ENCODE assay signal across 19 cellular contexts in the genomic region with DNA sequence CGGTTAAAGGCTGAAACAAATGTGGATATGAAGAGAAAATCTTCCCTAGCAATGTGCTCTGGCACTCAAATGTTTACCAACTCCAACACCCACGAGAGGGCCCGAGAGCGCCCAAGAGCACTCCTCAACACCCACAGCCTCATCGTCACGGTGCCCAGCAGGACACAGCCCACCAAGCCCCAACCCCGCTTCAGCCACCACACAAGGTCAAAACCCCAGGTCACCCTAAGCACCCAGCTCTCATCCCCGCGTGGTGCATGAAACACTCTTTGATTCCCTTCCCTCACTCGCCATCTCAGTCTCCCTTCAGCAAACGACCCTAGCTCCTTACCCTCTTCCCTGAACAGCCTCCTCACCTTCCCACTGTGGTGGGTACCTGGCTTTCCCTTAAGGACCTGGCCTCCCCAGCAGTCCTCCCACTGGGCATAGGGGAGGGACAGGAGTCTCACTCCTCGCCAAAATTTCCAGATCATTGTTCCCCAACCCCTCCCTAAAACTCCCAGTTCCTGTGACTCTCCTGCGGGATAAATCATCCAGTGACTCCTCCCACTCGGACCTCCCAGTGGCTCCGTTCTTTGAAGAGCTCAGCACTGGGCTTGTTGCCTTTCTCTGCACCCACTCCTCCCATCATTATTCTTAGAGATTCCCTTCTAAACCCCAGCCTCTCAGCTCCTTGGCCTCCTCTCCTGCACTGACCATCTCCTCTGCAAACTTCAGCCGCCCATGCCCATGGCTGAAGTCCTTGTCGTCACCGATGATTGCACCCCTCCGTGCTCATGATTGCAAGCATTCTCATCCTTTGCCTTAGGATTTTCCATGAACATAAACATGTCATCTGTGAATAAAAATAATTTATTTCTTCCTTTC.
"Had no signal": no experiment of that assay in that cellular context is flagged by ENCODE, and none has a peak within 500 bp of the region (broad histone marks: within the 10 kb centered on the region; RNA-seq: fewer than 3 reads in every experiment).

No MANE protein-coding gene starts in this region.

- H3K27ac Mint-ChIP-seq: activated CD4-positive, alpha-beta T cell treated with anti-CD3 and anti-CD28 coated beads for 36 hours; activated naive CD4-positive, alpha-beta T cell treated with anti-CD3 and anti-CD28 coated beads for 36 hours; endodermal cell; mesothelial cell of epicardium; stimulated activated naive B cell treated with anti-CD40 and anti-IgM and Interleukin-4, amounts not matched to agents 10 μg/mL and 1 μg/mL and 100 μg/mL, for 72 hours had no signal

- H3K4me2 ChIP-seq: smooth muscle cell had no signal

- H3K4me1 Mint-ChIP-seq: endodermal cell; mesothelial cell of epicardium; stimulated activated naive B cell treated with anti-CD40 and anti-IgM and Interleukin-4, amounts not matched to agents 10 μg/mL and 1 μg/mL and 100 μg/mL, for 72 hours had no signal

- H3K36me3 Mint-ChIP-seq: mesothelial cell of epicardium; stimulated activated naive B cell treated with anti-CD40 and anti-IgM and Interleukin-4, amounts not matched to agents 10 μg/mL and 1 μg/mL and 100 μg/mL, for 72 hours had no signal

- H3K27me3 Mint-ChIP-seq: activated CD4-positive, alpha-beta T cell treated with anti-CD3 and anti-CD28 coated beads for 36 hours; central memory CD8-positive, alpha-beta T cell had no signal

- H3K27ac ChIP-seq: colonic mucosa, epithelial cell of prostate, gastroesophageal sphincter, heart right ventricle, pancreas, right lobe of liver had no signal

- ATAC-seq: activated CD4-positive, alpha-beta T cell treated with anti-CD3 and anti-CD28 coated beads for 36 hours; activated T-cell treated with anti-CD3 and anti-CD28 coated beads, Interleukin-2, amount 50 U/mL, for 4 hours; gastroesophageal sphincter; heart right ventricle; pancreas; stimulated activated naive B cell treated with anti-CD40 and anti-IgM and Interleukin-4, amounts not matched to agents 10 μg/mL and 1 μg/mL and 100 μg/mL, for 72 hours had no signal

- H3K4me3 ChIP-seq: colonic mucosa, gastroesophageal sphincter, heart right ventricle, lung, pancreas, right lobe of liver, smooth muscle cell had no signal

- H3K9me3 Mint-ChIP-seq: activated naive CD4-positive, alpha-beta T cell treated with anti-CD3 and anti-CD28 coated beads for 36 hours; activated T-cell treated with anti-CD3 and anti-CD28 coated beads, Interleukin-2, amount 50 U/mL, for 4 hours; central memory CD8-positive, alpha-beta T cell; stimulated activated naive B cell treated with anti-CD40 and anti-IgM and Interleukin-4, amounts not matched to agents 10 μg/mL and 1 μg/mL and 100 μg/mL, for 72 hours had no signal

- H3K36me3 ChIP-seq: colonic mucosa, gastroesophageal sphincter, heart right ventricle, pancreas, right lobe of liver had no signal

- H3K4me1 ChIP-seq: colonic mucosa, gastroesophageal sphincter, heart right ventricle, pancreas, right lobe of liver had no signal

- H3K9me3 ChIP-seq: colonic mucosa, pancreas, right lobe of liver had no signal

- H3K27me3 ChIP-seq: colonic mucosa, pancreas, right lobe of liver had no signal

- H3K4me3 Mint-ChIP-seq: activated CD4-positive, alpha-beta T cell treated with anti-CD3 and anti-CD28 coated beads for 36 hours; activated naive CD4-positive, alpha-beta T cell treated with anti-CD3 and anti-CD28 coated beads for 36 hours; activated T-cell treated with anti-CD3 and anti-CD28 coated beads, Interleukin-2, amount 50 U/mL, for 4 hours; central memory CD8-positive, alpha-beta T cell; endodermal cell; mesothelial cell of epicardium; stimulated activated naive B cell treated with anti-CD40 and anti-IgM and Interleukin-4, amounts not matched to agents 10 μg/mL and 1 μg/mL and 100 μg/mL, for 72 hours had no signal

- DNase-seq: activated CD4-positive, alpha-beta T cell treated with anti-CD3 and anti-CD28 coated beads for 36 hours; activated CD8-positive, alpha-beta memory T cell treated with anti-CD3 and anti-CD28 coated beads, Interleukin-2, amount 50 U/mL, for 4 hours; activated naive CD4-positive, alpha-beta T cell treated with anti-CD3 and anti-CD28 coated beads for 36 hours; activated T-cell treated with anti-CD3 and anti-CD28 coated beads, Interleukin-2, amount 50 U/mL, for 4 hours; aorta; colonic mucosa; endodermal cell; heart right ventricle; pancreas; right lobe of liver; stimulated activated CD4-positive, alpha-beta T cell treated with anti-CD3 and anti-CD28 coated beads, Interleukin-4, amount 100 ng/mL, for 4 hours; stimulated activated naive B cell treated with anti-CD40 and anti-IgM and Interleukin-4, amounts not matched to agents 10 μg/mL and 1 μg/mL and 100 μg/mL, for 72 hours; SW 1271 had no signal
